ENCODE assay signal across 1 cellular context in the genomic region with DNA sequence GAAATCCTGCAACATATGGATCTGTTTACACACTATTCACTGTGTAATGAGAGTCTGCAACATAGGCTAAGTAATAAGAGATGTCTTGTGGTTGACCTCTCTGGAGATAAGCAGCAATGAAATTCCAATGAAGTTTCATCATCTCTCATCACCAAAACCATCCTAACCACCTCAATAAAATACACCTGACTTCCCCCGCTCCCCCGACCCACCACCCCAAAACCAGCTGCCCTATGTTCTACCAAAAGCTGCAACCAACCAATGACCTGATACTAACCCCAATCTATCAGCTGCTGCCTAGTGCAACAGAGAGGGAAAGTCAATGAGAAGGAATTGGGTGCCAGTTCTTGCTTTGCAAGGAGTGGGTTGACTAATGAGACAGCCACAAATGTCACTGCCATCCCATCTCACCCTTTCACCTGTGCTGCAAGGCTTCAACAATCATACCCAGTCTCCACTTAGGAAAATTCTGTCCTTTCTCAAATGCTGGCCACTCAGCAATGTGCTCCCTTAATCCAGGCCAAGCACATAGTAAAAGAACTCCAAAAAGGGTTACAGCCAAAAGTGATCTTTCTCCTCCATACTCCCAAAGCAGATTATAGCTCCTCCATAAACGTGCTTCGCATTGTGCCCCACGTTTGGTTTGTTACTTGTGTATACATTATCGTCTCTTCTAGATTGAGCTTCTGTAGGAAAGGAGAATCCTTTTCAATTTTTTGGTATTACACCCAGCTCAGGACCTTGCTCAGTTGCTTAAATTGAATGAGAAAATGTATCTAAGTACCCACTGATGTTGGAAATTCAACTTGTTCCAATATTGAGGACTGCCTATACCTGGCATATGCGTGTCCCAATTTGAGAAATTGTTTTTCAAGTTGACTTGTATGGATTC.
TF ChIP-seq lines count a peak whose summit lies in the region.

No MANE protein-coding gene starts in this region.

TF ChIP-seq in GM12878, 131 proteins besides CTCF, POLR2A, EP300 and RAD21 (continued from another document):
- TF ChIP-seq, protein P1, sequence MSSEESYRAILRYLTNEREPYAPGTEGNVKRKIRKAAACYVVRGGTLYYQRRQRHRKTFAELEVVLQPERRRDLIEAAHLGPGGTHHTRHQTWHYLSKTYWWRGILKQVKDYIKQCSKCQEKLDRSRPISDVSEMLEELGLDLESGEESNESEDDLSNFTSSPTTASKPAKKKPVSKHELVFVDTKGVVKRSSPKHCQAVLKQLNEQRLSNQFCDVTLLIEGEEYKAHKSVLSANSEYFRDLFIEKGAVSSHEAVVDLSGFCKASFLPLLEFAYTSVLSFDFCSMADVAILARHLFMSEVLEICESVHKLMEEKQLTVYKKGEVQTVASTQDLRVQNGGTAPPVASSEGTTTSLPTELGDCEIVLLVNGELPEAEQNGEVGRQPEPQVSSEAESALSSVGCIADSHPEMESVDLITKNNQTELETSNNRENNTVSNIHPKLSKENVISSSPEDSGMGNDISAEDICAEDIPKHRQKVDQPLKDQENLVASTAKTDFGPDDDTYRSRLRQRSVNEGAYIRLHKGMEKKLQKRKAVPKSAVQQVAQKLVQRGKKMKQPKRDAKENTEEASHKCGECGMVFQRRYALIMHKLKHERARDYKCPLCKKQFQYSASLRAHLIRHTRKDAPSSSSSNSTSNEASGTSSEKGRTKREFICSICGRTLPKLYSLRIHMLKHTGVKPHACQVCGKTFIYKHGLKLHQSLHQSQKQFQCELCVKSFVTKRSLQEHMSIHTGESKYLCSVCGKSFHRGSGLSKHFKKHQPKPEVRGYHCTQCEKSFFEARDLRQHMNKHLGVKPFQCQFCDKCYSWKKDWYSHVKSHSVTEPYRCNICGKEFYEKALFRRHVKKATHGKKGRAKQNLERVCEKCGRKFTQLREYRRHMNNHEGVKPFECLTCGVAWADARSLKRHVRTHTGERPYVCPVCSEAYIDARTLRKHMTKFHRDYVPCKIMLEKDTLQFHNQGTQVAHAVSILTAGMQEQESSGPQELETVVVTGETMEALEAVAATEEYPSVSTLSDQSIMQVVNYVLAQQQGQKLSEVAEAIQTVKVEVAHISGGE (CRISPR knock-in tag; IDR thresholded peaks at IDR 0.05), result peak; percentile 60
- no peak for TF ChIP-seq NR2C2 (IDR thresholded peaks at IDR 0.05; ENCODE audit: borderline replicate concordance, control insufficient read depth, insufficient read length, low read depth)
- peak; percentile 13; the same call in 1 of the 2 replicates for TF ChIP-seq EED (IDR thresholded peaks at IDR 0.05; ENCODE audit: low read depth)
- TF ChIP-seq GABPA (IDR thresholded peaks at IDR 0.05; ENCODE audit: low read depth), result 0 out of 2 replicates have a peak, but pooled peaks have one; percentile 1
- TF ChIP-seq IKZF2 (IDR thresholded peaks at IDR 0.05), result no peak
- TF ChIP-seq MXI1 (IDR thresholded peaks at IDR 0.05; ENCODE audit: low read depth, low read length), result no peak
- no peak for TF ChIP-seq KLF5 (IDR thresholded peaks at IDR 0.05; ENCODE audit: partially characterized antibody)
- peak; percentile 73; the same call in 1 of the 2 replicates for TF ChIP-seq YY1 (IDR thresholded peaks at IDR 0.05; ENCODE audit: low read depth, low read length)
- no peak for TF ChIP-seq SREBF2 (IDR thresholded peaks at IDR 0.05; ENCODE audit: low read length)
- no peak for TF ChIP-seq SIN3A (IDR thresholded peaks at IDR 0.05; ENCODE audit: low read depth, low read length)
- TF ChIP-seq BCL11A (IDR thresholded peaks at IDR 0.05; ENCODE audit: low read depth, low read length), result peak; percentile 58; the same call in 1 of the 2 replicates
- TF ChIP-seq KAT2A (conservative IDR thresholded peaks at IDR 0.05; ENCODE audit: control insufficient read depth, low read depth, low read length), result no peak
- peak; percentile 72 for TF ChIP-seq CREB1 (IDR thresholded peaks at IDR 0.05; ENCODE audit: low read depth)
- TF ChIP-seq CHD4 (IDR thresholded peaks at IDR 0.05), result no peak
- no peak for TF ChIP-seq NR2F1 (conservative IDR thresholded peaks at IDR 0.05)
- no peak for TF ChIP-seq PAX8 (IDR thresholded peaks at IDR 0.05)
- TF ChIP-seq, protein P2, sequence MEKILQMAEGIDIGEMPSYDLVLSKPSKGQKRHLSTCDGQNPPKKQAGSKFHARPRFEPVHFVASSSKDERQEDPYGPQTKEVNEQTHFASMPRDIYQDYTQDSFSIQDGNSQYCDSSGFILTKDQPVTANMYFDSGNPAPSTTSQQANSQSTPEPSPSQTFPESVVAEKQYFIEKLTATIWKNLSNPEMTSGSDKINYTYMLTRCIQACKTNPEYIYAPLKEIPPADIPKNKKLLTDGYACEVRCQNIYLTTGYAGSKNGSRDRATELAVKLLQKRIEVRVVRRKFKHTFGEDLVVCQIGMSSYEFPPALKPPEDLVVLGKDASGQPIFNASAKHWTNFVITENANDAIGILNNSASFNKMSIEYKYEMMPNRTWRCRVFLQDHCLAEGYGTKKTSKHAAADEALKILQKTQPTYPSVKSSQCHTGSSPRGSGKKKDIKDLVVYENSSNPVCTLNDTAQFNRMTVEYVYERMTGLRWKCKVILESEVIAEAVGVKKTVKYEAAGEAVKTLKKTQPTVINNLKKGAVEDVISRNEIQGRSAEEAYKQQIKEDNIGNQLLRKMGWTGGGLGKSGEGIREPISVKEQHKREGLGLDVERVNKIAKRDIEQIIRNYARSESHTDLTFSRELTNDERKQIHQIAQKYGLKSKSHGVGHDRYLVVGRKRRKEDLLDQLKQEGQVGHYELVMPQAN (conservative IDR thresholded peaks at IDR 0.05), result no peak
- no peak for TF ChIP-seq HDAC6 (IDR thresholded peaks at IDR 0.05; ENCODE audit: unreplicated experiment)
- TF ChIP-seq, protein P3, sequence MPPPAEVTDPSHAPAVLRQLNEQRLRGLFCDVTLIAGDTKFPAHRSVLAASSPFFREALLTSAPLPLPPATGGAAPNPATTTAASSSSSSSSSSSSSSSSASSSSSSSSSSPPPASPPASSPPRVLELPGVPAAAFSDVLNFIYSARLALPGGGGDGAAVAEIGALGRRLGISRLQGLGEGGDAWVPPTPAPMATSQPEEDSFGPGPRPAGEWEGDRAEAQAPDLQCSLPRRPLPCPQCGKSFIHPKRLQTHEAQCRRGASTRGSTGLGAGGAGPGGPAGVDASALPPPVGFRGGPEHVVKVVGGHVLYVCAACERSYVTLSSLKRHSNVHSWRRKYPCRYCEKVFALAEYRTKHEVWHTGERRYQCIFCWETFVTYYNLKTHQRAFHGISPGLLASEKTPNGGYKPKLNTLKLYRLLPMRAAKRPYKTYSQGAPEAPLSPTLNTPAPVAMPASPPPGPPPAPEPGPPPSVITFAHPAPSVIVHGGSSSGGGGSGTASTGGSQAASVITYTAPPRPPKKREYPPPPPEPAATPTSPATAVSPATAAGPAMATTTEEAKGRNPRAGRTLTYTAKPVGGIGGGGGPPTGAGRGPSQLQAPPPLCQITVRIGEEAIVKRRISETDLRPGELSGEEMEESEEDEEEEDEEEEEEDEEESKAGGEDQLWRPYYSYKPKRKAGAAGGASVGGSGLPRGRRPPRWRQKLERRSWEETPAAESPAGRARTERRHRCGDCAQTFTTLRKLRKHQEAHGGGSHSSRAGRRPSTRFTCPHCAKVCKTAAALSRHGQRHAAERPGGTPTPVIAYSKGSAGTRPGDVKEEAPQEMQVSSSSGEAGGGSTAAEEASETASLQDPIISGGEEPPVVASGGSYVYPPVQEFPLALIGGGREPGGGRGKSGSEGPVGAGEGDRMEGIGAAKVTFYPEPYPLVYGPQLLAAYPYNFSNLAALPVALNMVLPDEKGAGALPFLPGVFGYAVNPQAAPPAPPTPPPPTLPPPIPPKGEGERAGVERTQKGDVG (CRISPR knock-in tag; IDR thresholded peaks at IDR 0.05), result no peak
- TF ChIP-seq POLR2AphosphoS2 (IDR thresholded peaks at IDR 0.05; ENCODE audit: low read depth, low read length), result peak; percentile 98; the same call in 1 of the 2 replicates
- TF ChIP-seq GATAD2B (conservative IDR thresholded peaks at IDR 0.05; ENCODE audit: low read depth), result no peak
- no peak for TF ChIP-seq NRF1 (conservative IDR thresholded peaks at IDR 0.05; ENCODE audit: low read depth, low read length)
